In the genomic region with DNA sequence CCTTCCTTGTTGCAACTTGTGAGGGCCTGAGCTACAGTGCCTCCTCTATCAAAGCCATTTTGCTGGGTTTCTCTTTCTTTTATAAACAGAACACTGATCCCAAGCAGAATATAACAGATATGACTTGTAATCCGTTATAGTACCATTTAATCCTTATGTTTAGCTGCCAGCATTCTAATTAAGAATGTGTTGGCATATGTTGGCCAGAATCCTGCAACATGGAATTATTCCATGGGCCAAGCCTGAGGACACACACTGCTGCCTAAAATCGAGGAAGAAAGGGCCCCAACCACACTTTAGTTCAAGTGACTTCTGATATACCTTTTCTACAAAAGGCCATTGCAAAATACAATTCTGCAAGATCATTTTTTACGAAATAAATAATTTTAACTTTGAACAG, we compare ENCODE assay signal across 22 cellular contexts.
"Had no signal": no experiment of that assay in that cellular context is flagged by ENCODE, and none has a peak within 500 bp of the region (broad histone marks: within the 10 kb centered on the region; RNA-seq: fewer than 3 reads in every experiment).

No MANE protein-coding gene starts in this region.

- H3K9me3 Mint-ChIP-seq: activated CD4-positive, alpha-beta T cell treated with anti-CD3 and anti-CD28 coated beads, Interleukin-2, amount 10 ng/mL, durations not matched to agents 7 days and 5 days; activated naive CD4-positive, alpha-beta T cell treated with anti-CD3 and anti-CD28 coated beads, Interleukin-2, amount 50 U/mL, for 72 hours; activated T-cell treated with anti-CD3 and anti-CD28 coated beads, Interleukin-2, amount 50 U/mL, for 24 hours; activated T-helper 17 cell treated with anti-CD3 and anti-CD28 coated beads, Interleukin-2, amount 50 U/mL, for 72 hours; central memory CD8-positive, alpha-beta T cell; immature natural killer cell; memory B cell; nephron progenitor cell had no signal

- H3K4me3 ChIP-seq: ascending aorta, gastroesophageal sphincter, upper lobe of left lung had no signal

- H3K36me3 Mint-ChIP-seq: activated naive CD4-positive, alpha-beta T cell treated with anti-CD3 and anti-CD28 coated beads, Interleukin-2, amount 50 U/mL, for 72 hours; immature natural killer cell; memory B cell had no signal

- H3K4me3 Mint-ChIP-seq: activated CD4-positive, alpha-beta T cell treated with anti-CD3 and anti-CD28 coated beads, Interleukin-2, amount 10 ng/mL, durations not matched to agents 7 days and 5 days; activated T-cell treated with anti-CD3 and anti-CD28 coated beads, Interleukin-2, amount 50 U/mL, for 24 hours; activated T-helper 17 cell treated with anti-CD3 and anti-CD28 coated beads, Interleukin-2, amount 50 U/mL, for 72 hours; central memory CD8-positive, alpha-beta T cell; immature natural killer cell; memory B cell; nephron progenitor cell had no signal

- H3K9me3 ChIP-seq: ascending aorta, gastroesophageal sphincter, upper lobe of left lung had no signal

- H3K27ac Mint-ChIP-seq: activated CD4-positive, alpha-beta T cell treated with anti-CD3 and anti-CD28 coated beads, Interleukin-2, amount 10 ng/mL, durations not matched to agents 7 days and 5 days; activated naive CD4-positive, alpha-beta T cell treated with anti-CD3 and anti-CD28 coated beads, Interleukin-2, amount 50 U/mL, for 72 hours; activated T-cell treated with anti-CD3 and anti-CD28 coated beads, Interleukin-2, amount 50 U/mL, for 24 hours; activated T-helper 17 cell treated with anti-CD3 and anti-CD28 coated beads, Interleukin-2, amount 50 U/mL, for 72 hours; immature natural killer cell; memory B cell; nephron progenitor cell had no signal

- H3K4me1 Mint-ChIP-seq: activated CD4-positive, alpha-beta T cell treated with anti-CD3 and anti-CD28 coated beads, Interleukin-2, amount 10 ng/mL, durations not matched to agents 7 days and 5 days; activated T-helper 17 cell treated with anti-CD3 and anti-CD28 coated beads, Interleukin-2, amount 50 U/mL, for 72 hours; central memory CD8-positive, alpha-beta T cell; immature natural killer cell; memory B cell had no signal

- H3K27me3 ChIP-seq: ascending aorta, brain microvascular endothelial cell, gastroesophageal sphincter, upper lobe of left lung had no signal

- H3K36me3 ChIP-seq: ascending aorta, brain microvascular endothelial cell, gastroesophageal sphincter, upper lobe of left lung, WERI-Rb-1 had no signal

- DNase-seq: activated CD4-positive, alpha-beta T cell treated with anti-CD3 and anti-CD28 coated beads, Interleukin-2, amount 10 ng/mL, durations not matched to agents 7 days and 5 days; activated CD4-positive, CD25-positive, alpha-beta regulatory T cell treated with anti-CD3 and anti-CD28 coated beads, Interleukin-2, amount 50 U/mL, for 72 hours; activated T-cell treated with anti-CD3 and anti-CD28 coated beads, Interleukin-2, amount 50 U/mL, for 24 hours; brain microvascular endothelial cell; effector memory CD4-positive, alpha-beta T cell; immature natural killer cell; kidney glomerular epithelial cell; nephron progenitor cell; occipital lobe; posterior cingulate gyrus; stimulated activated CD4-positive, alpha-beta T cell treated with anti-CD3 and anti-CD28 coated beads, Interleukin-12 subunit alpha, Interleukin-12 subunit beta, amount 100 ng/mL, for 4 hours; stimulated activated CD4-positive, alpha-beta T cell treated with anti-CD3 and anti-CD28 coated beads, Interleukin-4, amount 100 ng/mL, for 4 hours; stimulated activated naive CD8-positive, alpha-beta T cell treated with anti-CD3 and anti-CD28 coated beads, Interleukin-15, Interleukin-2, amounts not matched to agents 100 U/mL and 50 U/mL, for 24 hours; T-helper 1 cell; upper lobe of left lung; WERI-Rb-1 had no signal

- H3K27ac ChIP-seq: ascending aorta, brain microvascular endothelial cell, gastroesophageal sphincter, upper lobe of left lung, WERI-Rb-1 had no signal

- H3K4me1 ChIP-seq: ascending aorta, upper lobe of left lung had no signal

- ATAC-seq: activated naive CD4-positive, alpha-beta T cell treated with anti-CD3 and anti-CD28 coated beads, Interleukin-2, amount 50 U/mL, for 72 hours; activated T-helper 17 cell treated with anti-CD3 and anti-CD28 coated beads, Interleukin-2, amount 50 U/mL, for 72 hours; gastroesophageal sphincter; stimulated activated naive CD8-positive, alpha-beta T cell treated with anti-CD3 and anti-CD28 coated beads, Interleukin-15, Interleukin-2, amounts not matched to agents 100 U/mL and 50 U/mL, for 24 hours had no signal
